In the genomic region with DNA sequence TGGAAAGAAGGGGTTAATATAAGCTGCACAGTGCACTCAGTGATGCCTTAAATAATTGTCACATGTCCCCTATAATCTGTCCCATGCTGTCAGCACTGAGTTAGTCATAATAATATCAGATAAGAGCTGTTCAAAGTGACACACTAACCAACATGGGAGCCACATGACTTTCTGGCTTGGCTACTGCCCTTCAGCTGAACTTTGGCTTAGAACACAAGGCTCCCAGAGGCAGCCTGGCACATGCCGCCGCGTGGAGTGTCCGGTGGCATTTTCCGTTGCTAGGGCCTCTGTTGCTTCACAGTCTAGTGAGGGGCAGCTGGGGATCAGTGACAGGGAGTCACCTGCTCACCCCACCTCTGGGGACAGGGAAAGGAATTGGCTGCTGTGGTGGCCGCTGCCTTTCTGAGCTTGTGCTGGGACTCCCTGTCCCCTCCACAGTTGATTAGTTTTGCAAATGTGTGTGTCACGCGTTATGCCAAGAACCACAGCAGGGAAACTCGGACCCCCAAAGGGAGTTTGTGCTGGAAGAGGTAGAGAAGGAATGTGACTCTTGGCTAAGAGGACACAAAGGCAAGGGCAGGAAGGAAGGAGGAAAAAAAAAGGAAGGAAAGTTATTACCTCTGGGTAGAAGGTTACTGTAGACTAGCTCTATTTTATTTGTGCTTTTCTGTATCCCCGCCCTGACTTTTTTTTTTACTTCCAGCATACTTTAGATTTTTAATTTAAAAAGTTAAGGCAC, we compare ENCODE assay signal across 1 cellular context.
TF ChIP-seq lines count a peak whose summit lies in the region.

No MANE protein-coding gene starts in this region.

TF ChIP-seq in HepG2, 621 proteins besides CTCF, POLR2A, EP300 and RAD21 (continued from another document and continues in another):
- TF ChIP-seq, protein P1, sequence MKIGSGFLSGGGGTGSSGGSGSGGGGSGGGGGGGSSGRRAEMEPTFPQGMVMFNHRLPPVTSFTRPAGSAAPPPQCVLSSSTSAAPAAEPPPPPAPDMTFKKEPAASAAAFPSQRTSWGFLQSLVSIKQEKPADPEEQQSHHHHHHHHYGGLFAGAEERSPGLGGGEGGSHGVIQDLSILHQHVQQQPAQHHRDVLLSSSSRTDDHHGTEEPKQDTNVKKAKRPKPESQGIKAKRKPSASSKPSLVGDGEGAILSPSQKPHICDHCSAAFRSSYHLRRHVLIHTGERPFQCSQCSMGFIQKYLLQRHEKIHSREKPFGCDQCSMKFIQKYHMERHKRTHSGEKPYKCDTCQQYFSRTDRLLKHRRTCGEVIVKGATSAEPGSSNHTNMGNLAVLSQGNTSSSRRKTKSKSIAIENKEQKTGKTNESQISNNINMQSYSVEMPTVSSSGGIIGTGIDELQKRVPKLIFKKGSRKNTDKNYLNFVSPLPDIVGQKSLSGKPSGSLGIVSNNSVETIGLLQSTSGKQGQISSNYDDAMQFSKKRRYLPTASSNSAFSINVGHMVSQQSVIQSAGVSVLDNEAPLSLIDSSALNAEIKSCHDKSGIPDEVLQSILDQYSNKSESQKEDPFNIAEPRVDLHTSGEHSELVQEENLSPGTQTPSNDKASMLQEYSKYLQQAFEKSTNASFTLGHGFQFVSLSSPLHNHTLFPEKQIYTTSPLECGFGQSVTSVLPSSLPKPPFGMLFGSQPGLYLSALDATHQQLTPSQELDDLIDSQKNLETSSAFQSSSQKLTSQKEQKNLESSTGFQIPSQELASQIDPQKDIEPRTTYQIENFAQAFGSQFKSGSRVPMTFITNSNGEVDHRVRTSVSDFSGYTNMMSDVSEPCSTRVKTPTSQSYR (CRISPR knock-in tag; IDR thresholded peaks at IDR 0.05; ENCODE audit: borderline replicate concordance), result no peak
- TF ChIP-seq SMC3 (IDR thresholded peaks at IDR 0.05; ENCODE audit: low read length) (no peak), ARNT2 (CRISPR knock-in tag; IDR thresholded peaks at IDR 0.05; ENCODE audit: low read depth) (no peak), TOE1 (CRISPR knock-in tag; IDR thresholded peaks at IDR 0.05) (no peak), ZNF17 (CRISPR knock-in tag; IDR thresholded peaks at IDR 0.05) (no peak), MIER2 (CRISPR knock-in tag; IDR thresholded peaks at IDR 0.05) (0 out of 2 replicates have a peak, but pooled peaks have one; percentile 34), HNRNPL (IDR thresholded peaks at IDR 0.05; ENCODE audit: low read depth, low read length) (peak; percentile 78; the same call in 1 of the 2 replicates), IRF2 (CRISPR knock-in tag; IDR thresholded peaks at IDR 0.05) (no peak), CEBPB (IDR thresholded peaks at IDR 0.05; ENCODE audit: borderline replicate concordance, low read depth, low read length) (peak; percentile 68), RORA (CRISPR knock-in tag; IDR thresholded peaks at IDR 0.05) (no peak), ZNF614 (CRISPR knock-in tag; IDR thresholded peaks at IDR 0.05; ENCODE audit: borderline replicate concordance) (no peak), ZNF337 (CRISPR knock-in tag; IDR thresholded peaks at IDR 0.05; ENCODE audit: borderline replicate concordance, low read depth) (no peak), EHMT2 (IDR thresholded peaks at IDR 0.05; ENCODE audit: borderline replicate concordance, low read depth, low read length) (no peak), HNF4A (CRISPR knock-in tag; IDR thresholded peaks at IDR 0.05) (peak; percentile 67), ZNF790 (CRISPR knock-in tag; IDR thresholded peaks at IDR 0.05; ENCODE audit: borderline replicate concordance) (no peak), RELA (CRISPR knock-in tag; IDR thresholded peaks at IDR 0.05) (no peak), HMG20B (CRISPR knock-in tag; conservative IDR thresholded peaks at IDR 0.05) (no peak), KDM5B (CRISPR knock-in tag; IDR thresholded peaks at IDR 0.05; ENCODE audit: borderline replicate concordance) (no peak), ZNF713 (CRISPR knock-in tag; IDR thresholded peaks at IDR 0.05) (no peak), ZNF564 (CRISPR knock-in tag; IDR thresholded peaks at IDR 0.05) (no peak), ZFP37 (CRISPR knock-in tag; IDR thresholded peaks at IDR 0.05; ENCODE audit: borderline replicate concordance) (no peak), ZFP36L2 (CRISPR knock-in tag; IDR thresholded peaks at IDR 0.05) (no peak), ZNF777 (CRISPR knock-in tag; IDR thresholded peaks at IDR 0.05) (no peak), SMAD1 (CRISPR knock-in tag; IDR thresholded peaks at IDR 0.05; ENCODE audit: borderline replicate concordance, low read depth) (no peak), NCOA2 (CRISPR knock-in tag; IDR thresholded peaks at IDR 0.05) (0 out of 2 replicates have a peak, but pooled peaks have one; percentile 21), AKAP8 (CRISPR knock-in tag; IDR thresholded peaks at IDR 0.05) (no peak), ZFP1 (CRISPR knock-in tag; IDR thresholded peaks at IDR 0.05) (no peak), NR3C1 (CRISPR knock-in tag; IDR thresholded peaks at IDR 0.05) (no peak), MAFG (CRISPR knock-in tag; IDR thresholded peaks at IDR 0.05) (no peak), JUN (CRISPR knock-in tag; IDR thresholded peaks at IDR 0.05) (no peak), TAF15 (IDR thresholded peaks at IDR 0.05; ENCODE audit: low read depth, low read length, poor library complexity, severe bottlenecking) (no peak), ZMYM2 (CRISPR knock-in tag; IDR thresholded peaks at IDR 0.05) (0 out of 2 replicates have a peak, but pooled peaks have one; percentile 44), ZNF546 (CRISPR knock-in tag; conservative IDR thresholded peaks at IDR 0.05) (no peak), HOXA3 (CRISPR knock-in tag; IDR thresholded peaks at IDR 0.05) (no peak)
- TF ChIP-seq, protein P2, sequence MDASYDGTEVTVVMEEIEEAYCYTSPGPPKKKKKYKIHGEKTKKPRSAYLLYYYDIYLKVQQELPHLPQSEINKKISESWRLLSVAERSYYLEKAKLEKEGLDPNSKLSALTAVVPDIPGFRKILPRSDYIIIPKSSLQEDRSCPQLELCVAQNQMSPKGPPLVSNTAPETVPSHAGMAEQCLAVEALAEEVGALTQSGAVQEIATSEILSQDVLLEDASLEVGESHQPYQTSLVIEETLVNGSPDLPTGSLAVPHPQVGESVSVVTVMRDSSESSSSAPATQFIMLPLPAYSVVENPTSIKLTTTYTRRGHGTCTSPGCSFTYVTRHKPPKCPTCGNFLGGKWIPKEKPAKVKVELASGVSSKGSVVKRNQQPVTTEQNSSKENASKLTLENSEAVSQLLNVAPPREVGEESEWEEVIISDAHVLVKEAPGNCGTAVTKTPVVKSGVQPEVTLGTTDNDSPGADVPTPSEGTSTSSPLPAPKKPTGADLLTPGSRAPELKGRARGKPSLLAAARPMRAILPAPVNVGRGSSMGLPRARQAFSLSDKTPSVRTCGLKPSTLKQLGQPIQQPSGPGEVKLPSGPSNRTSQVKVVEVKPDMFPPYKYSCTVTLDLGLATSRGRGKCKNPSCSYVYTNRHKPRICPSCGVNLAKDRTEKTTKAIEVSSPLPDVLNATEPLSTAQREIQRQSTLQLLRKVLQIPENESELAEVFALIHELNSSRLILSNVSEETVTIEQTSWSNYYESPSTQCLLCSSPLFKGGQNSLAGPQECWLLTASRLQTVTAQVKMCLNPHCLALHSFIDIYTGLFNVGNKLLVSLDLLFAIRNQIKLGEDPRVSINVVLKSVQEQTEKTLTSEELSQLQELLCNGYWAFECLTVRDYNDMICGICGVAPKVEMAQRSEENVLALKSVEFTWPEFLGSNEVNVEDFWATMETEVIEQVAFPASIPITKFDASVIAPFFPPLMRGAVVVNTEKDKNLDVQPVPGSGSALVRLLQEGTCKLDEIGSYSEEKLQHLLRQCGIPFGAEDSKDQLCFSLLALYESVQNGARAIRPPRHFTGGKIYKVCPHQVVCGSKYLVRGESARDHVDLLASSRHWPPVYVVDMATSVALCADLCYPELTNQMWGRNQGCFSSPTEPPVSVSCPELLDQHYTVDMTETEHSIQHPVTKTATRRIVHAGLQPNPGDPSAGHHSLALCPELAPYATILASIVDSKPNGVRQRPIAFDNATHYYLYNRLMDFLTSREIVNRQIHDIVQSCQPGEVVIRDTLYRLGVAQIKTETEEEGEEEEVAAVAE (CRISPR knock-in tag; IDR thresholded peaks at IDR 0.05; ENCODE audit: borderline replicate concordance), result no peak
- TF ChIP-seq, protein P3, sequence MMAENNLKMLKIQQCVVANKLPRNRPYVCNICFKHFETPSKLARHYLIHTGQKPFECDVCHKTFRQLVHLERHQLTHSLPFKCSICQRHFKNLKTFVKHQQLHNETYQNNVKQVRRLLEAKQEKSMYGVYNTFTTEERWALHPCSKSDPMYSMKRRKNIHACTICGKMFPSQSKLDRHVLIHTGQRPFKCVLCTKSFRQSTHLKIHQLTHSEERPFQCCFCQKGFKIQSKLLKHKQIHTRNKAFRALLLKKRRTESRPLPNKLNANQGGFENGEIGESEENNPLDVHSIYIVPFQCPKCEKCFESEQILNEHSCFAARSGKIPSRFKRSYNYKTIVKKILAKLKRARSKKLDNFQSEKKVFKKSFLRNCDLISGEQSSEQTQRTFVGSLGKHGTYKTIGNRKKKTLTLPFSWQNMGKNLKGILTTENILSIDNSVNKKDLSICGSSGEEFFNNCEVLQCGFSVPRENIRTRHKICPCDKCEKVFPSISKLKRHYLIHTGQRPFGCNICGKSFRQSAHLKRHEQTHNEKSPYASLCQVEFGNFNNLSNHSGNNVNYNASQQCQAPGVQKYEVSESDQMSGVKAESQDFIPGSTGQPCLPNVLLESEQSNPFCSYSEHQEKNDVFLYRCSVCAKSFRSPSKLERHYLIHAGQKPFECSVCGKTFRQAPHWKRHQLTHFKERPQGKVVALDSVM (CRISPR knock-in tag; IDR thresholded peaks at IDR 0.05), result no peak
- TF ChIP-seq, protein P4, sequence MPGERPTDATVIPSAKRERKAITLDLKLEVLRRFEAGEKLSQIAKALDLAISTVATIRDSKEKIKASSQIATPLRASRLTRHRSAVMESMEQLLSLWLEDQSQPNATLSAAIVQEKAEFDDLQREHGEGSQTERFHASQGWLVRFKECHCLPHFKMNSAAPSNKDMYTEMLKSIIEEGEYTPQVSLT (CRISPR knock-in tag; IDR thresholded peaks at IDR 0.05; ENCODE audit: borderline replicate concordance, low read depth), result no peak
- TF ChIP-seq, protein P5, sequence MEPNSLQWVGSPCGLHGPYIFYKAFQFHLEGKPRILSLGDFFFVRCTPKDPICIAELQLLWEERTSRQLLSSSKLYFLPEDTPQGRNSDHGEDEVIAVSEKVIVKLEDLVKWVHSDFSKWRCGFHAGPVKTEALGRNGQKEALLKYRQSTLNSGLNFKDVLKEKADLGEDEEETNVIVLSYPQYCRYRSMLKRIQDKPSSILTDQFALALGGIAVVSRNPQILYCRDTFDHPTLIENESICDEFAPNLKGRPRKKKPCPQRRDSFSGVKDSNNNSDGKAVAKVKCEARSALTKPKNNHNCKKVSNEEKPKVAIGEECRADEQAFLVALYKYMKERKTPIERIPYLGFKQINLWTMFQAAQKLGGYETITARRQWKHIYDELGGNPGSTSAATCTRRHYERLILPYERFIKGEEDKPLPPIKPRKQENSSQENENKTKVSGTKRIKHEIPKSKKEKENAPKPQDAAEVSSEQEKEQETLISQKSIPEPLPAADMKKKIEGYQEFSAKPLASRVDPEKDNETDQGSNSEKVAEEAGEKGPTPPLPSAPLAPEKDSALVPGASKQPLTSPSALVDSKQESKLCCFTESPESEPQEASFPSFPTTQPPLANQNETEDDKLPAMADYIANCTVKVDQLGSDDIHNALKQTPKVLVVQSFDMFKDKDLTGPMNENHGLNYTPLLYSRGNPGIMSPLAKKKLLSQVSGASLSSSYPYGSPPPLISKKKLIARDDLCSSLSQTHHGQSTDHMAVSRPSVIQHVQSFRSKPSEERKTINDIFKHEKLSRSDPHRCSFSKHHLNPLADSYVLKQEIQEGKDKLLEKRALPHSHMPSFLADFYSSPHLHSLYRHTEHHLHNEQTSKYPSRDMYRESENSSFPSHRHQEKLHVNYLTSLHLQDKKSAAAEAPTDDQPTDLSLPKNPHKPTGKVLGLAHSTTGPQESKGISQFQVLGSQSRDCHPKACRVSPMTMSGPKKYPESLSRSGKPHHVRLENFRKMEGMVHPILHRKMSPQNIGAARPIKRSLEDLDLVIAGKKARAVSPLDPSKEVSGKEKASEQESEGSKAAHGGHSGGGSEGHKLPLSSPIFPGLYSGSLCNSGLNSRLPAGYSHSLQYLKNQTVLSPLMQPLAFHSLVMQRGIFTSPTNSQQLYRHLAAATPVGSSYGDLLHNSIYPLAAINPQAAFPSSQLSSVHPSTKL (CRISPR knock-in tag; IDR thresholded peaks at IDR 0.05), result peak; percentile 51; the same call in 1 of the 2 replicates
- TF ChIP-seq, protein P6, sequence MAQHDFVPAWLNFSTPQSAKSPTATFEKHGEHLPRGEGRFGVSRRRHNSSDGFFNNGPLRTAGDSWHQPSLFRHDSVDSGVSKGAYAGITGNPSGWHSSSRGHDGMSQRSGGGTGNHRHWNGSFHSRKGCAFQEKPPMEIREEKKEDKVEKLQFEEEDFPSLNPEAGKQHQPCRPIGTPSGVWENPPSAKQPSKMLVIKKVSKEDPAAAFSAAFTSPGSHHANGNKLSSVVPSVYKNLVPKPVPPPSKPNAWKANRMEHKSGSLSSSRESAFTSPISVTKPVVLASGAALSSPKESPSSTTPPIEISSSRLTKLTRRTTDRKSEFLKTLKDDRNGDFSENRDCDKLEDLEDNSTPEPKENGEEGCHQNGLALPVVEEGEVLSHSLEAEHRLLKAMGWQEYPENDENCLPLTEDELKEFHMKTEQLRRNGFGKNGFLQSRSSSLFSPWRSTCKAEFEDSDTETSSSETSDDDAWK (CRISPR knock-in tag; IDR thresholded peaks at IDR 0.05), result no peak
- TF ChIP-seq, protein P7, sequence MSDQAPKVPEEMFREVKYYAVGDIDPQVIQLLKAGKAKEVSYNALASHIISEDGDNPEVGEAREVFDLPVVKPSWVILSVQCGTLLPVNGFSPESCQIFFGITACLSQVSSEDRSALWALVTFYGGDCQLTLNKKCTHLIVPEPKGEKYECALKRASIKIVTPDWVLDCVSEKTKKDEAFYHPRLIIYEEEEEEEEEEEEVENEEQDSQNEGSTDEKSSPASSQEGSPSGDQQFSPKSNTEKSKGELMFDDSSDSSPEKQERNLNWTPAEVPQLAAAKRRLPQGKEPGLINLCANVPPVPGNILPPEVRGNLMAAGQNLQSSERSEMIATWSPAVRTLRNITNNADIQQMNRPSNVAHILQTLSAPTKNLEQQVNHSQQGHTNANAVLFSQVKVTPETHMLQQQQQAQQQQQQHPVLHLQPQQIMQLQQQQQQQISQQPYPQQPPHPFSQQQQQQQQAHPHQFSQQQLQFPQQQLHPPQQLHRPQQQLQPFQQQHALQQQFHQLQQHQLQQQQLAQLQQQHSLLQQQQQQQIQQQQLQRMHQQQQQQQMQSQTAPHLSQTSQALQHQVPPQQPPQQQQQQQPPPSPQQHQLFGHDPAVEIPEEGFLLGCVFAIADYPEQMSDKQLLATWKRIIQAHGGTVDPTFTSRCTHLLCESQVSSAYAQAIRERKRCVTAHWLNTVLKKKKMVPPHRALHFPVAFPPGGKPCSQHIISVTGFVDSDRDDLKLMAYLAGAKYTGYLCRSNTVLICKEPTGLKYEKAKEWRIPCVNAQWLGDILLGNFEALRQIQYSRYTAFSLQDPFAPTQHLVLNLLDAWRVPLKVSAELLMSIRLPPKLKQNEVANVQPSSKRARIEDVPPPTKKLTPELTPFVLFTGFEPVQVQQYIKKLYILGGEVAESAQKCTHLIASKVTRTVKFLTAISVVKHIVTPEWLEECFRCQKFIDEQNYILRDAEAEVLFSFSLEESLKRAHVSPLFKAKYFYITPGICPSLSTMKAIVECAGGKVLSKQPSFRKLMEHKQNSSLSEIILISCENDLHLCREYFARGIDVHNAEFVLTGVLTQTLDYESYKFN (CRISPR knock-in tag; conservative IDR thresholded peaks at IDR 0.05), result no peak; the same call in 1 of the 2 replicates
- TF ChIP-seq, protein P8, sequence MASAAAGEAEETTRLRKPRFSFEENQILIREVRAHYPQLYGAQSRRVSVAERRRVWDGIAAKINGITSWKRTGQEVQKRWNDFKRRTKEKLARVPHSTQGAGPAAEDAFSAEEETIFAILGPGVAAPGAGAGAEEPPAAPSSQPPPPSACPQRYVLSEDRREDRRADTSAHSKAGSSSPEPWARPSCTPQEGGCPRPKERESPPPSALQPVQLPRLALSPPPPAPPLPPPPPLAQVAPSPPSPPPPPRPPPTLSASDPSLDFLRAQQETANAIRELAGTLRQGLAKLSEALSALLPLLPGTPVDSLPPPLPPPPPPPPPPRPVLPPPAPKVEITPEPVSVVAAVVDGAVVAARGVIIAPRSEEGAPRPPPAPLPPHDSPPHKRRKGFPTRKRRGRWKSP (CRISPR knock-in tag; IDR thresholded peaks at IDR 0.05), result no peak
